Comparison of ENCODE assay signal across 1 cellular context in genomic region chr9:134783699-134784039, GRCh38.
TF ChIP-seq lines count a peak whose summit lies in the region.

No MANE protein-coding gene starts in this region.

TF ChIP-seq in HepG2, 621 proteins besides CTCF, POLR2A, EP300 and RAD21:
- TF ChIP-seq RAD51 (IDR thresholded peaks at IDR 0.05; ENCODE audit: borderline replicate concordance) (no peak), CEBPB (IDR thresholded peaks at IDR 0.05; ENCODE audit: borderline replicate concordance, low read depth, low read length) (peak; percentile 84), MNT (IDR thresholded peaks at IDR 0.05) (0 out of 2 replicates have a peak, but pooled peaks have one; percentile 24), ZFP36L2 (CRISPR knock-in tag; IDR thresholded peaks at IDR 0.05) (no peak), ZKSCAN1 (IDR thresholded peaks at IDR 0.05; ENCODE audit: low read length) (no peak)
TF ChIP-seq in HepG2: peak in this region for 2.
